ENCODE assay signal across 17 cellular contexts in the genomic region with DNA sequence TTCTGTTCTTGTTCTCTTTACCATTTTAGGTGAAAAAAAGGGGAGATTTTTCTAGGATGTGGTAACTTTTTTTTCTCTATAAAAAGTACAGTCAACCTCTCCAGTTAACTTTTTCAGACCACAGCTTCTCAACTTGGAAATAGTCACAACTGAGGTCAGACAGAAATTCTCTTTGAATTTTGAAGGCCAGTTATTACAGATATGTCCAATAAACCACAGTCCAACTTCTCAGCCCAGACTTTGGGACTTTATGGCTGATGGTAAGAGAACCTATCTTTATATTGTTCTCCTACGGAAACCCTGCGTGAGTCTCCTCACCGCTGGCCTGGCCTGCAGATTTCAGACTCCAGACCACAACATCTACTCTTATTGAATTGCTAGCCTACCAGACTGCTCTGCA.
"Had no signal": no experiment of that assay in that cellular context is flagged by ENCODE, and none has a peak within 500 bp of the region (broad histone marks: within the 10 kb centered on the region; RNA-seq: fewer than 3 reads in every experiment).

No MANE protein-coding gene starts in this region.

- ATAC-seq: HepG2 had no signal

- DNase-seq: IMR-90, Karpas-422, KG1, MM.1S, NCI-H1092 treated with DMSO at 0.1 percent for 48 hours, NCI-H1436, NCI-H187, NCI-H2029, NCI-H2081 treated with DMSO at 0.1 percent for 48 hours, NCI-H2171, NCI-H226, NCI-H446, NCI-H510A, NCI-H774, Right ventricle myocardium superior, RPMI8226 had no signal
